Comparison of ENCODE assay signal across 8 cellular contexts in genomic region chr1:226444901-226445300, GRCh38.
DNase-seq lines count a peak whose midpoint lies in the region; ATAC-seq lines count a peak whose summit lies in the region.

No MANE protein-coding gene starts in this region.

- ATAC-seq in GM18858 (IDR thresholded peaks at IDR 0.05; ENCODE audit: unreplicated experiment) (peak; percentile 99), HG02840 (IDR thresholded peaks at IDR 0.05; ENCODE audit: low FRiP score, unreplicated experiment) (peak; percentile 98)
- peak; percentile 98 for ATAC-seq in activated naive CD8-positive, alpha-beta T cell treated with anti-CD3 and anti-CD28 coated beads, Interleukin-2, amount 50 U/mL, for 24 hours
- ATAC-seq in stimulated activated naive B cell treated with anti-CD40 and anti-IgM and Interleukin-4, amounts not matched to agents 10 μg/mL and 1 μg/mL and 100 μg/mL, for 72 hours (replicated peaks), result peak; percentile 100

- no peaks in the 10 kb centered on the region for H3K27me3 Mint-ChIP-seq in activated naive CD8-positive, alpha-beta T cell treated with anti-CD3 and anti-CD28 coated beads, Interleukin-2, amount 50 U/mL, for 24 hours
- H3K27me3 Mint-ChIP-seq in stimulated activated naive B cell treated with anti-CD40 and anti-IgM and Interleukin-4, amounts not matched to agents 10 μg/mL and 1 μg/mL and 100 μg/mL, for 72 hours, result no peaks in the 10 kb centered on the region

- DNase-seq in RPMI8226 (peak; percentile 92), Ammon's horn (ENCODE audit: low spot score) (no peak), AG08396 (ENCODE audit: low spot score) (no peak), NCI-H1105 (lab: John Stamatoyannopoulos, UW) (no peak)
- peak; percentile 56 for DNase-seq in activated naive CD8-positive, alpha-beta T cell treated with anti-CD3 and anti-CD28 coated beads, Interleukin-2, amount 50 U/mL, for 24 hours
- DNase-seq in stimulated activated naive B cell treated with anti-CD40 and anti-IgM and Interleukin-4, amounts not matched to agents 10 μg/mL and 1 μg/mL and 100 μg/mL, for 72 hours, result peak; percentile 46

- H3K9me3 Mint-ChIP-seq in activated naive CD8-positive, alpha-beta T cell treated with anti-CD3 and anti-CD28 coated beads, Interleukin-2, amount 50 U/mL, for 24 hours, result no peaks in the 10 kb centered on the region
- no peaks in the 10 kb centered on the region for H3K9me3 Mint-ChIP-seq in stimulated activated naive B cell treated with anti-CD40 and anti-IgM and Interleukin-4, amounts not matched to agents 10 μg/mL and 1 μg/mL and 100 μg/mL, for 72 hours

- H3K4me1 Mint-ChIP-seq in activated naive CD8-positive, alpha-beta T cell treated with anti-CD3 and anti-CD28 coated beads, Interleukin-2, amount 50 U/mL, for 24 hours, result peaks cover 31% of the 10 kb centered on the region
- peaks cover 14 to 25% of the 10 kb centered on the region in 2 donors for H3K4me1 Mint-ChIP-seq in stimulated activated naive B cell treated with anti-CD40 and anti-IgM and Interleukin-4, amounts not matched to agents 10 μg/mL and 1 μg/mL and 100 μg/mL, for 72 hours

- H3K36me3 Mint-ChIP-seq in activated naive CD8-positive, alpha-beta T cell treated with anti-CD3 and anti-CD28 coated beads, Interleukin-2, amount 50 U/mL, for 24 hours (ENCODE audit: low read depth), result no peaks in the 10 kb centered on the region
- no peaks in the 10 kb centered on the region for H3K36me3 Mint-ChIP-seq in stimulated activated naive B cell treated with anti-CD40 and anti-IgM and Interleukin-4, amounts not matched to agents 10 μg/mL and 1 μg/mL and 100 μg/mL, for 72 hours

- no peak overlapping the region for H3K27ac Mint-ChIP-seq in activated naive CD8-positive, alpha-beta T cell treated with anti-CD3 and anti-CD28 coated beads, Interleukin-2, amount 50 U/mL, for 24 hours
- no peak overlapping the region for H3K27ac Mint-ChIP-seq in stimulated activated naive B cell treated with anti-CD40 and anti-IgM and Interleukin-4, amounts not matched to agents 10 μg/mL and 1 μg/mL and 100 μg/mL, for 72 hours

- H3K4me3 Mint-ChIP-seq in activated naive CD8-positive, alpha-beta T cell treated with anti-CD3 and anti-CD28 coated beads, Interleukin-2, amount 50 U/mL, for 24 hours, result no peak overlapping the region
- H3K4me3 Mint-ChIP-seq in stimulated activated naive B cell treated with anti-CD40 and anti-IgM and Interleukin-4, amounts not matched to agents 10 μg/mL and 1 μg/mL and 100 μg/mL, for 72 hours, result no peak overlapping the region

Comparison
In these comparisons a context has a peak if more than half of its experiments do, and no peak if none do; other contexts are left out.
1. DNase-seq: peak in RPMI8226 (single experiment), activated naive CD8-positive, alpha-beta T cell treated with anti-CD3 and anti-CD28 coated beads, Interleukin-2, amount 50 U/mL, for 24 hours (single experiment) and stimulated activated naive B cell treated with anti-CD40 and anti-IgM and Interleukin-4, amounts not matched to agents 10 μg/mL and 1 μg/mL and 100 μg/mL, for 72 hours (single experiment); none in Ammon's horn (single experiment), AG08396 (single experiment) and NCI-H1105 (single experiment).
2. Peak in every context shown above with its lines, with median percentiles within 50 percentile points of each other: ATAC-seq.